In genomic region chr2:224938670-224939309, GRCh38 we compare ENCODE assay signal across 8 cellular contexts.
DNase-seq lines count a peak whose midpoint lies in the region; ATAC-seq, FAIRE-seq and TF ChIP-seq lines count a peak whose summit lies in the region.

No MANE protein-coding gene starts in this region.

- no peak for TF ChIP-seq CTCF in cardiac muscle cell (IDR thresholded peaks at IDR 0.05; ENCODE audit: low read depth, low read length)
- TF ChIP-seq CTCF in pancreas (IDR thresholded peaks at IDR 0.05), result no peak
- TF ChIP-seq CTCF in adrenal gland (IDR thresholded peaks at IDR 0.05), result no peak
- no peak for TF ChIP-seq CTCF in progenitor cell of endocrine pancreas (IDR thresholded peaks at IDR 0.05; ENCODE audit: unreplicated experiment)

- H3K4me3 ChIP-seq in cardiac muscle cell, result no peak overlapping the region
- no peak overlapping the region for H3K4me3 ChIP-seq in right cardiac atrium (ENCODE audit: low read length)
- no peak overlapping the region for H3K4me3 ChIP-seq in pancreas
- no peak overlapping the region for H3K4me3 ChIP-seq in adrenal gland

- no peak overlapping the region for H3K27ac ChIP-seq in cardiac muscle cell
- H3K27ac ChIP-seq in right cardiac atrium (ENCODE audit: low read length), result no peak overlapping the region
- H3K27ac ChIP-seq in pancreas, result no peak overlapping the region
- peak overlapping the region in 1 of 5 donors; percentile 2 for H3K27ac ChIP-seq in adrenal gland

- H3K27me3 Mint-ChIP-seq in progenitor cell of endocrine pancreas, result no peaks in the 10 kb centered on the region

- FAIRE-seq in pancreas (lab: Jason Lieb, UNC), result no peak

- H3K36me3 ChIP-seq in cardiac muscle cell (no peaks in the 10 kb centered on the region), pancreas (no peaks in the 10 kb centered on the region), adrenal gland (replicated peaks in 1 of 2) (no peaks in the 10 kb centered on the region)

- DNase-seq in cardiac muscle cell (ENCODE audit: low read depth in 1 of 2, low spot score in 1 of 2) (peak; percentile 36 to 61), right cardiac atrium (no peak), amniotic epithelial cell (ENCODE audit: low read depth) (peak; percentile 26), pancreas (no peak), OCI-M2 (lab: John Stamatoyannopoulos, UW; ENCODE audit: unreplicated experiment) (no peak), adrenal gland (no peak), progenitor cell of endocrine pancreas (ENCODE audit: low spot score, unreplicated experiment) (no peak)

- H3K4me3 Mint-ChIP-seq in progenitor cell of endocrine pancreas (ENCODE audit: low read depth), result no peak overlapping the region

- peaks cover 13% of the 10 kb centered on the region for H3K4me1 Mint-ChIP-seq in progenitor cell of endocrine pancreas (ENCODE audit: low read depth)

- intact Hi-C loops in right cardiac atrium (cut with DNase I) (no loop called here), pancreas (cut with DNase I) (no loop called here), adrenal gland (cut with DNase I) (no loop called here)

- H3K9me3 ChIP-seq in cardiac muscle cell (ENCODE audit: low read depth) (no peaks in the 10 kb centered on the region), right cardiac atrium (ENCODE audit: control insufficient read depth, low read length) (no peaks in the 10 kb centered on the region), pancreas (no peaks in the 10 kb centered on the region), adrenal gland (replicated peaks in 1 of 3) (no peaks in the 10 kb centered on the region)

- no peaks in the 10 kb centered on the region for H3K9me3 Mint-ChIP-seq in progenitor cell of endocrine pancreas (ENCODE audit: low read depth)

- H3K27me3 ChIP-seq in cardiac muscle cell (peaks cover 7% of the 10 kb centered on the region), right cardiac atrium (ENCODE audit: control insufficient read depth, insufficient read depth) (no peaks in the 10 kb centered on the region), pancreas (no peaks in the 10 kb centered on the region), adrenal gland (no peaks in the 10 kb centered on the region)

- WGBS in right cardiac atrium, result 29% methylated on average over 7 of the region's 7 CpGs
- 13 to 14% methylated on average over 7 of the region's 7 CpGs for WGBS in pancreas, 2 donors
- WGBS in adrenal gland, 4 donors, result 35 to 53% (median 42%) methylated on average over 7 of the region's 7 CpGs

- ATAC-seq in right cardiac atrium (no peak), HG03469 (IDR thresholded peaks at IDR 0.05; ENCODE audit: unreplicated experiment) (peak; percentile 28), pancreas (peak in 3 of 4 donors; percentile 23 to 45 (median 34))

- H3K4me1 ChIP-seq in cardiac muscle cell (ENCODE audit: low read depth) (peaks cover 6% of the 10 kb centered on the region), right cardiac atrium (ENCODE audit: control insufficient read depth, insufficient read depth, low read length) (no peaks in the 10 kb centered on the region), pancreas (no peaks in the 10 kb centered on the region), adrenal gland (replicated peaks in 1 of 2) (peaks cover 15 to 36% of the 10 kb centered on the region in 2 donors)

- no peaks in the 10 kb centered on the region for H3K36me3 Mint-ChIP-seq in progenitor cell of endocrine pancreas (ENCODE audit: insufficient read depth)

- H3K27ac Mint-ChIP-seq in progenitor cell of endocrine pancreas, result no peak overlapping the region

- no peak for TF ChIP-seq POLR2A in adrenal gland (IDR thresholded peaks at IDR 0.05)

Comparison
In these comparisons a context has a peak if more than half of its experiments do, and no peak if none do; other contexts are left out.
1. DNase-seq: peak in cardiac muscle cell (2 of 2) and amniotic epithelial cell (single experiment); none in right cardiac atrium (0 of 3), pancreas (0 of 6), OCI-M2 (single experiment), adrenal gland (0 of 7) and progenitor cell of endocrine pancreas (single experiment).
2. ATAC-seq: peak in HG03469 (single experiment) and pancreas (3 of 4); none in right cardiac atrium (0 of 2).